Comparison of ENCODE assay signal across 9 cellular contexts in the genomic region with DNA sequence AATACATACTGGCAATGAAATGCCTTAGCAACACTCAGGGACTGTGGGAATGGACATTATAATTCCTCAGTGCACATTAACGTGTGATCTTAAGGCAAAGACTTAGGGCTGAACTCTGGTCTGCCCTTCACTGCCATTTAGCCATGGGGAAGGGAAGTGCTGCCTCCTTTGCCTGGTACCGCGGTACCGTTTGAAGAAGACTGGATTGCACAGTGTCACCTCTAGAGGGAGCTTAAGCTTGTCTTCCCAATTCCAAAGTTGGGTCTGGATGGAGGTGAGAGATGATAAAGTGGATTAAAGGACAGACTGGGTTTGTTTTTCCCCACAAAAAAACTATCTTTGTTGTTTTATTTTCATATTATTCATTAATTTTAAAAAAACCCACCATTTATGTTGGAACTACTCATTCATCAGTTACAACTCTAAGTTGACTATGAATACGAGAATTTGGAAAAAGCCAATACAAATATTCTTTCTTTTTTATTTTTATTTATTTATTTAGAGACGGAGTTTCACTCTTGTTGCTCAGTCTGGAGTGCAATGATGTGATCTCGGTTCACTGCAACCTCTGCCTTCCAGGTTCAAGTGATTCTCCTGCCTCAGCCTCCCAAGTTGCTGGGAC.
DNase-seq lines count a peak whose midpoint lies in the region; ATAC-seq lines count a peak whose summit lies in the region.
"Had no signal": no experiment of that assay in that cellular context is flagged by ENCODE, and none has a peak within 500 bp of the region (broad histone marks: within the 10 kb centered on the region; RNA-seq: fewer than 3 reads in every experiment).

No MANE protein-coding gene starts in this region.

- no peak overlapping the region for H3K27ac ChIP-seq in CD8-positive, alpha-beta memory T cell (ENCODE audit: low read depth, low read length)

- H3K4me3 ChIP-seq in CD8-positive, alpha-beta memory T cell (ENCODE audit: low read length): no peak overlapping the region

- H3K4me1 Mint-ChIP-seq in CD8-positive, alpha-beta memory T cell: no peaks in the 10 kb centered on the region
- H3K4me1 Mint-ChIP-seq: CD4-positive, CD25-positive, alpha-beta regulatory T cell had no signal

- H3K27me3 ChIP-seq in CD8-positive, alpha-beta memory T cell (ENCODE audit: insufficient read depth, low read length, poor library complexity, severe bottlenecking): no peaks in the 10 kb centered on the region

- no peaks in the 10 kb centered on the region for H3K4me1 ChIP-seq in CD8-positive, alpha-beta memory T cell (ENCODE audit: insufficient read depth, low read length)

- H3K27ac Mint-ChIP-seq in CD8-positive, alpha-beta memory T cell: no peak overlapping the region
- H3K27ac Mint-ChIP-seq: CD4-positive, CD25-positive, alpha-beta regulatory T cell had no signal

- peaks cover 6 to 16% of the 10 kb centered on the region in 2 donors for H3K27me3 Mint-ChIP-seq in CD8-positive, alpha-beta memory T cell

- H3K36me3 ChIP-seq in CD8-positive, alpha-beta memory T cell (ENCODE audit: insufficient read depth, low read length): no peaks in the 10 kb centered on the region

- no peaks in the 10 kb centered on the region for H3K9me3 ChIP-seq in CD8-positive, alpha-beta memory T cell (ENCODE audit: low read length)

- H3K36me3 Mint-ChIP-seq in CD8-positive, alpha-beta memory T cell: peaks cover 0 to 1% (median 0%) of the 10 kb centered on the region in 3 donors

- no peak overlapping the region for H3K4me3 Mint-ChIP-seq in CD8-positive, alpha-beta memory T cell
- H3K4me3 Mint-ChIP-seq: CD4-positive, CD25-positive, alpha-beta regulatory T cell had no signal

- CTCF ChIA-PET in CD8-positive, alpha-beta memory T cell (lab: Charles Lee): no interaction called here

- POLR2A ChIA-PET in CD8-positive, alpha-beta memory T cell (lab: Charles Lee): no interaction called here

- ATAC-seq in HG03457 (IDR thresholded peaks at IDR 0.05; ENCODE audit: unreplicated experiment) (no peak), HG03342 (IDR thresholded peaks at IDR 0.05; ENCODE audit: unreplicated experiment) (no peak)

- DNase-seq in NCI-H2171 treated with DMSO at 0.1 percent for 48 hours (lab: John Stamatoyannopoulos, UW): peak; percentile 38
- DNase-seq in NCI-H2171 (lab: John Stamatoyannopoulos, UW): no peak
- peak; percentile 20 for DNase-seq in NCI-H226
- peak; percentile 61 for DNase-seq in dermis blood vessel endothelial cell
- peak; percentile 35 for DNase-seq in myocyte (ENCODE audit: low read depth)
- DNase-seq in CD8-positive, alpha-beta memory T cell: no peak

- peaks cover 0 to 11% (median 6%) of the 10 kb centered on the region in 5 donors for H3K9me3 Mint-ChIP-seq in CD8-positive, alpha-beta memory T cell

Comparison
In these comparisons a context has a peak if more than half of its experiments do, and no peak if none do; other contexts are left out.
1. DNase-seq: peak in NCI-H2171 treated with DMSO at 0.1 percent for 48 hours (single experiment), NCI-H226 (single experiment), dermis blood vessel endothelial cell (single experiment) and myocyte (single experiment); none in NCI-H2171 (single experiment) and CD8-positive, alpha-beta memory T cell (0 of 5).